8 cellular contexts compared by ENCODE assay signal in genomic region chr6:126033696-126034095, GRCh38. TPM values are rescaled to one million over a fixed set of nuclear protein-coding genes. Genes with fewer than 3 reads are reported as not detected.
DNase-seq lines count a peak whose midpoint lies in the region; ATAC-seq, FAIRE-seq and TF ChIP-seq lines count a peak whose summit lies in the region.

No MANE protein-coding gene starts in this region.

- no peak overlapping the region for H3K18ac ChIP-seq in IMR-90 (ENCODE audit: low read depth, low read length)

- H3K9me3 ChIP-seq in IMR-90 (ENCODE audit: control insufficient read depth, insufficient read depth, low read length), result no peaks in the 10 kb centered on the region
- no peaks in the 10 kb centered on the region for H3K9me3 ChIP-seq in pancreas

- in situ Hi-C loops in IMR-90 (cut with MboI; ENCODE audit: low sequenced_read_pairs), result loop anchor here (10.0 to 25.0 kb wide), 3 partner anchors 141 to 1079 kb away; partner anchors contain the start of genes CENPW and RSPO3

- no peak for TF ChIP-seq POLR2A in IMR-90 (IDR thresholded peaks at IDR 0.05; ENCODE audit: low read depth, low read length)

- no CpG with 5 or more reads among the region's 3 CpGs for WGBS in IMR-90 (ENCODE audit: extremely low coverage in 2 of 2, insufficient read length in 1 of 2), 2 experiments
- 8 to 21% methylated on average over 3 of the region's 3 CpGs for WGBS in pancreas, 2 donors

- no peak overlapping the region for H4K5ac ChIP-seq in IMR-90 (ENCODE audit: low read depth, low read length)

- H3K27me3 Mint-ChIP-seq in activated T-helper 2 cell treated with anti-CD3 and anti-CD28 coated beads, Interferon-gamma antibody, Interleukin-2, Interleukin-4, amounts not matched to agents 10 μg/mL and 5 μg/mL and 100 μg/mL, durations not matched to agents 14 hours and 24 hours and 36 hours (ENCODE audit: low read depth), result no peaks in the 10 kb centered on the region

- dilution Hi-C loops in IMR-90 (cut with HindIII; ENCODE audit: low sequenced_read_pairs, unreplicated experiment), result no loop called here

- ATAC-seq in GM21825 (IDR thresholded peaks at IDR 0.05; ENCODE audit: unreplicated experiment) (peak; percentile 83), IMR-90 (ENCODE audit: low read depth) (peak; percentile 96), pancreas (peak; percentile 69 to 94 (median 93))

- H3K4me3 ChIP-seq in IMR-90 (ENCODE audit: insufficient read depth, low read depth, low read length) (no peak overlapping the region), pancreas (no peak overlapping the region)

- H2AFZ ChIP-seq in IMR-90 (replicated peaks; ENCODE audit: low read length, poor library complexity), result no peak overlapping the region

- H3K4me1 ChIP-seq in IMR-90 (ENCODE audit: control insufficient read depth, insufficient read depth, low read length) (no peaks in the 10 kb centered on the region; the same call in 1 of the 2 replicates), pancreas (no peaks in the 10 kb centered on the region)

- no peaks in the 10 kb centered on the region for H3K9me3 Mint-ChIP-seq in activated T-helper 2 cell treated with anti-CD3 and anti-CD28 coated beads, Interferon-gamma antibody, Interleukin-2, Interleukin-4, amounts not matched to agents 10 μg/mL and 5 μg/mL and 100 μg/mL, durations not matched to agents 14 hours and 24 hours and 36 hours

- H2BK15ac ChIP-seq in IMR-90 (ENCODE audit: low read depth, low read length), result no peak overlapping the region

- H2AK5ac ChIP-seq in IMR-90 (ENCODE audit: low read depth, low read length), result no peak overlapping the region

- H2BK120ac ChIP-seq in IMR-90 (ENCODE audit: low read depth, low read length), result no peak overlapping the region

- peak; percentile 18 for DNase-seq in NCI-H510A treated with DMSO at 0.1 percent for 48 hours (lab: John Stamatoyannopoulos, UW)
- no peak for DNase-seq in NCI-H510A (lab: John Stamatoyannopoulos, UW)
- peak; percentile 91 for DNase-seq in IMR-90
- DNase-seq in SKM-1 (lab: John Stamatoyannopoulos, UW; ENCODE audit: unreplicated experiment), result peak; percentile 32
- peak; percentile 88 for DNase-seq in fibroblast of the conjunctiva (ENCODE audit: low read depth)
- DNase-seq in pancreas, result peak in 2 of 6 donors; percentile 16 to 17
- no peak for DNase-seq in activated T-helper 2 cell treated with anti-CD3 and anti-CD28 coated beads, Interferon-gamma antibody, Interleukin-2, Interleukin-4, amounts not matched to agents 10 μg/mL and 5 μg/mL and 100 μg/mL, durations not matched to agents 14 hours and 24 hours and 36 hours (ENCODE audit: low spot score)

- H4K8ac ChIP-seq in IMR-90 (ENCODE audit: low read depth in 2 of 2, low read length in 2 of 2), result no peak overlapping the region

- no peaks in the 10 kb centered on the region for H4K20me1 ChIP-seq in IMR-90 (ENCODE audit: insufficient read depth, low read length)

- no peak overlapping the region for H2AK9ac ChIP-seq in IMR-90 (replicated peaks; ENCODE audit: low read depth, low read length, poor library complexity)

- H3K27ac ChIP-seq in IMR-90 (ENCODE audit: insufficient read depth, low read length), result no peak overlapping the region
- no peak overlapping the region for H3K27ac ChIP-seq in pancreas

- TF ChIP-seq CTCF in IMR-90 (conservative IDR thresholded peaks at IDR 0.05; ENCODE audit: low read depth, low read length) (peak; percentile 81), pancreas (IDR thresholded peaks at IDR 0.05) (peak in 3 of 4 donors; percentile 13 to 28 (median 22))

- BruUV-seq in IMR-90 (replicated peaks; lab: Mats Ljungman, UMichigan), result no TSS peak

- peak; percentile 80 for TF ChIP-seq RAD21 in IMR-90 (IDR thresholded peaks at IDR 0.05; ENCODE audit: low read length)

- H3K4me2 ChIP-seq in IMR-90 (ENCODE audit: low read depth, low read length), result no peak overlapping the region

- no peak overlapping the region for H3K27ac Mint-ChIP-seq in activated T-helper 2 cell treated with anti-CD3 and anti-CD28 coated beads, Interferon-gamma antibody, Interleukin-2, Interleukin-4, amounts not matched to agents 10 μg/mL and 5 μg/mL and 100 μg/mL, durations not matched to agents 14 hours and 24 hours and 36 hours

- H3K56ac ChIP-seq in IMR-90 (ENCODE audit: extremely low read depth, insufficient read depth, low read length), result no peak overlapping the region

- no peak overlapping the region for H3K23ac ChIP-seq in IMR-90 (ENCODE audit: low read depth, low read length)

- H3K4ac ChIP-seq in IMR-90 (ENCODE audit: low read depth, low read length), result no peak overlapping the region

- POLR2A ChIA-PET in IMR-90 (lab: Charles Lee; ENCODE audit: unreplicated experiment), result no interaction called here

- intact Hi-C loops in IMR-90 (cut with micrococcal nuclease), result loop anchor here (1.0 to 5.0 kb wide), 7 partner anchors 137 to 1159 kb away; no protein-coding TSS in a partner anchor
- intact Hi-C loops in pancreas (cut with DNase I), result no loop called here
- intact Hi-C loops in activated T-helper 2 cell treated with anti-CD3 and anti-CD28 coated beads, Interferon-gamma antibody, Interleukin-2, Interleukin-4, amounts not matched to agents 10 μg/mL and 5 μg/mL and 100 μg/mL, durations not matched to agents 14 hours and 24 hours and 36 hours (cut with micrococcal nuclease), result no loop called here

- no peak overlapping the region for H3K9ac ChIP-seq in IMR-90 (ENCODE audit: low read depth, low read length)

- H3K36me3 ChIP-seq in IMR-90 (ENCODE audit: control insufficient read depth, insufficient read depth, low read length), result no peaks in the 10 kb centered on the region; the same call in 1 of the 2 replicates
- H3K36me3 ChIP-seq in pancreas, result no peaks in the 10 kb centered on the region

- H3K4me1 Mint-ChIP-seq in activated T-helper 2 cell treated with anti-CD3 and anti-CD28 coated beads, Interferon-gamma antibody, Interleukin-2, Interleukin-4, amounts not matched to agents 10 μg/mL and 5 μg/mL and 100 μg/mL, durations not matched to agents 14 hours and 24 hours and 36 hours (ENCODE audit: low read depth), result peaks cover 5% of the 10 kb centered on the region

- H3K79me1 ChIP-seq in IMR-90 (ENCODE audit: low read depth in 1 of 2, low read length in 2 of 2), result no peaks in the 10 kb centered on the region

- H4K91ac ChIP-seq in IMR-90 (ENCODE audit: insufficient read depth, low read depth, low read length), result no peak overlapping the region

- H2BK5ac ChIP-seq in IMR-90 (ENCODE audit: low read depth, low read length, poor library complexity, severe bottlenecking), result no peak overlapping the region

- H3K14ac ChIP-seq in IMR-90 (replicated peaks; ENCODE audit: low read depth, low read length), result no peak overlapping the region

- H3K4me3 Mint-ChIP-seq in activated T-helper 2 cell treated with anti-CD3 and anti-CD28 coated beads, Interferon-gamma antibody, Interleukin-2, Interleukin-4, amounts not matched to agents 10 μg/mL and 5 μg/mL and 100 μg/mL, durations not matched to agents 14 hours and 24 hours and 36 hours (ENCODE audit: low read depth), result no peak overlapping the region

- no peak overlapping the region for H2BK20ac ChIP-seq in IMR-90 (ENCODE audit: low read depth, low read length)

- peaks cover 11% of the 10 kb centered on the region for H3K36me3 Mint-ChIP-seq in activated T-helper 2 cell treated with anti-CD3 and anti-CD28 coated beads, Interferon-gamma antibody, Interleukin-2, Interleukin-4, amounts not matched to agents 10 μg/mL and 5 μg/mL and 100 μg/mL, durations not matched to agents 14 hours and 24 hours and 36 hours (ENCODE audit: low read depth)

- H3K9me1 ChIP-seq in IMR-90 (ENCODE audit: insufficient read depth, low read length), result 0 out of 2 replicates have a peak, but pooled peaks cover 3% of the 10 kb centered on the region

- CTCF ChIA-PET in IMR-90 (lab: Yijun Ruan, JAX), result interaction anchor here (0.6 to 1.1 kb wide), 6 partner anchors 10 to 1157 kb away, joined by 3 to 6 read pairs (median 4); no protein-coding TSS in a partner anchor

- FAIRE-seq in pancreas (lab: Jason Lieb, UNC), result peak; percentile 81

- H3K27me3 ChIP-seq in IMR-90 (ENCODE audit: control insufficient read depth, insufficient read depth, low read length) (no peaks in the 10 kb centered on the region), pancreas (no peaks in the 10 kb centered on the region)

TF ChIP-seq in IMR-90, 13 proteins besides CTCF, POLR2A, EP300 and RAD21:
- peak; percentile 80 for TF ChIP-seq SMC3 (IDR thresholded peaks at IDR 0.05; ENCODE audit: low read depth, low read length)
- TF ChIP-seq RCOR1 (IDR thresholded peaks at IDR 0.05; ENCODE audit: insufficient replicate concordance, low read length), result no peak
- TF ChIP-seq CHD1 (IDR thresholded peaks at IDR 0.05; ENCODE audit: low read depth, low read length), result no peak
- TF ChIP-seq CEBPB (IDR thresholded peaks at IDR 0.05; ENCODE audit: low read depth, low read length), result no peak
- TF ChIP-seq MAZ (IDR thresholded peaks at IDR 0.05; ENCODE audit: borderline replicate concordance, low read depth, low read length), result no peak

RNA-seq across cellular contexts. Expression of gene TRMT11, which starts 47.4 kb away (rescaled TPM):
- 19.0 and 29.7 TPM in 2 replicates for total RNA-seq in IMR-90 (2012; rRNA removed)
- 10.9 and 14.3 TPM in 2 replicates for polyA plus RNA-seq in IMR-90 (2012; rRNA removed)
- polyA plus RNA-seq in IMR-90 (2012; cell fraction: cytosol; rRNA removed), result 2.1 and 3.4 TPM in 2 replicates
- 3.1 and 42.8 TPM in 2 replicates for polyA plus RNA-seq in IMR-90 (2012; cell fraction: nucleus; rRNA removed; ENCODE audit: low replicate concordance)
- total RNA-seq in pancreas, result 10 to 100 TPM in 4 of 6 donors, 1 to 10 TPM in 2; 7.2 to 11.6 (median 10.7) TPM
- 10 to 100 TPM in 1 of 2 donors, 1 to 10 TPM in 1; 6.1 to 11.4 TPM for polyA plus RNA-seq in pancreas
- 23.9 and 25.4 TPM in 2 replicates for total RNA-seq in activated T-helper 2 cell treated with anti-CD3 and anti-CD28 coated beads, Interferon-gamma antibody, Interleukin-2, Interleukin-4, amounts not matched to agents 10 μg/mL and 5 μg/mL and 100 μg/mL, durations not matched to agents 14 hours and 24 hours and 36 hours

Comparison
In these comparisons a context has a peak if more than half of its experiments do, and no peak if none do; other contexts are left out.
1. DNase-seq: peak in NCI-H510A treated with DMSO at 0.1 percent for 48 hours (single experiment), IMR-90 (single experiment), SKM-1 (single experiment) and fibroblast of the conjunctiva (single experiment); none in NCI-H510A (single experiment) and activated T-helper 2 cell treated with anti-CD3 and anti-CD28 coated beads, Interferon-gamma antibody, Interleukin-2, Interleukin-4, amounts not matched to agents 10 μg/mL and 5 μg/mL and 100 μg/mL, durations not matched to agents 14 hours and 24 hours and 36 hours (single experiment).
2. Peak in every context shown above with its lines, with median percentiles within 50 percentile points of each other: ATAC-seq.